Comparison of ENCODE assay signal across 8 cellular contexts in genomic region chr1:32448186-32448772, GRCh38. TPM values are rescaled to one million over a fixed set of nuclear protein-coding genes. Genes with fewer than 3 reads are reported as not detected.
DNase-seq lines count a peak whose midpoint lies in the region; ATAC-seq and TF ChIP-seq lines count a peak whose summit lies in the region.
"Not testable (repeated sequence)": the region's sequence is repeated elsewhere in the genome, so short reads cannot be mapped to it uniquely, and the experiment has no call there.

No MANE protein-coding gene starts in this region.

- not testable (repeated sequence) for H3K4me3 Mint-ChIP-seq in CD4-positive, alpha-beta T cell; natural killer cell

- RAD21 ChIA-PET in HCT116 (lab: Charles Lee; ENCODE audit: low non-redundant PET in 1 of 2, low total read pairs in 2 of 2, uncharacterized antibody in 2 of 2, unreplicated experiment in 2 of 2) = interaction anchor here (0.6 to 1.8 kb wide), 2 partner anchors 72 to 379 kb away, joined by 4 to 5 read pairs; no protein-coding TSS in a partner anchor

- peak overlapping the region; percentile 96 for H2AFZ ChIP-seq in HCT116 (ENCODE audit: low read depth, low read length, poor library complexity, severe bottlenecking)

- TF ChIP-seq POLR2A in HCT116 (IDR thresholded peaks at IDR 0.05; ENCODE audit: borderline replicate concordance, extremely low read depth, insufficient read depth, insufficient read length); adrenal gland (IDR thresholded peaks at IDR 0.05); gastroesophageal sphincter (IDR thresholded peaks at IDR 0.05): not testable (repeated sequence)

- DNase-seq in CD4-positive, alpha-beta T cell = peak in 6 of 10 experiments; percentile 3 to 35 (median 16)
- DNase-seq in HCT116 (ENCODE audit: low read depth, low spot score) (peak; percentile 80), NCI-H2171 treated with DMSO at 0.1 percent for 48 hours (lab: John Stamatoyannopoulos, UW) (peak; percentile 33), T-helper 2 cell (peak in 3 of 5 experiments; percentile 4 to 30 (median 25)), adrenal gland (peak; percentile 74 to 91 (median 83)), natural killer cell (peak; percentile 28)
- DNase-seq in stimulated activated CD8-positive, alpha-beta memory T cell treated with anti-CD3 and anti-CD28 coated beads, Interleukin-15, amount 100 ng/mL, for 48 hours (ENCODE audit: low read depth in 2 of 2) = peak; percentile 11 to 28

- H3K36me3 Mint-ChIP-seq in CD4-positive, alpha-beta T cell (ENCODE audit: low read depth); natural killer cell: not testable (repeated sequence)

- peaks cover 22 to 36% of the 10 kb centered on the region in 2 experiments for H3K4me1 ChIP-seq in HCT116 (ENCODE audit: control insufficient read depth in 1 of 2, insufficient read depth in 2 of 2, low read length in 2 of 2)
- H3K4me1 ChIP-seq in adrenal gland (replicated peaks in 1 of 2) = not testable (repeated sequence)
- peaks cover 0 to 14% (median 0%) of the 10 kb centered on the region in 3 donors for H3K4me1 ChIP-seq in gastroesophageal sphincter

- POLR2A ChIA-PET in CD4-positive, alpha-beta T cell (lab: Charles Lee) = not testable (repeated sequence)
- POLR2A ChIA-PET in HCT116 (lab: Charles Lee) = interaction anchor here (0.9 to 1.8 kb wide), 6 partner anchors 46 to 203 kb away, joined by 3 to 8 read pairs (median 4); partner anchors contain the start of genes BSDC1, RBBP4 and ZBTB8OS

- TF ChIP-seq CTCF in CD4-positive, alpha-beta T cell (IDR thresholded peaks at IDR 0.05) = peak; percentile 42
- TF ChIP-seq CTCF in HCT116 (IDR thresholded peaks at IDR 0.05 in 2 of 3, conservative IDR thresholded peaks at IDR 0.05 in 1 of 3; ENCODE audit: borderline replicate concordance in 1 of 3, insufficient read depth in 1 of 3, low read depth in 2 of 3, low read length in 2 of 3) = peak; percentile 70 to 87 (median 79)
- peak; percentile 70 to 91 (median 85) for TF ChIP-seq CTCF in adrenal gland (IDR thresholded peaks at IDR 0.05)
- peak; percentile 76 to 90 (median 88) for TF ChIP-seq CTCF in gastroesophageal sphincter (IDR thresholded peaks at IDR 0.05)
- TF ChIP-seq CTCF in natural killer cell (IDR thresholded peaks at IDR 0.05) = peak; percentile 79

- H3K4me2 ChIP-seq in HCT116 (ENCODE audit: low read length) = peak overlapping the region; percentile 93

- H3K9me3 ChIP-seq in CD4-positive, alpha-beta T cell (ENCODE audit: control insufficient read depth, low read length); HCT116 (ENCODE audit: control insufficient read depth in 1 of 2, insufficient read depth in 1 of 2, low read depth in 1 of 2, low read length in 2 of 2); adrenal gland (replicated peaks in 1 of 3): not testable (repeated sequence)
- peaks cover 0 to 11% (median 0%) of the 10 kb centered on the region in 3 donors for H3K9me3 ChIP-seq in gastroesophageal sphincter

- intact Hi-C loops in CD4-positive, alpha-beta T cell (cut with DNase I, micrococcal nuclease); adrenal gland (cut with DNase I): not testable (repeated sequence)
- intact Hi-C loops in HCT116 (cut with micrococcal nuclease) (loop anchor here (1.0 to 5.0 kb wide), 4 partner anchors 54 to 325 kb away; partner anchors contain the start of gene ZBTB8A), natural killer cell (cut with micrococcal nuclease) (loop anchor here (10.0 kb wide), 1 partner anchor 427 kb away; the partner anchor contains the start of gene FNDC5)

- TF ChIP-seq RAD21 in HCT116 (IDR thresholded peaks at IDR 0.05; ENCODE audit: low read depth) = peak; percentile 88

- H3K9me3 Mint-ChIP-seq in CD4-positive, alpha-beta T cell; natural killer cell: not testable (repeated sequence)

- H3K27me3 ChIP-seq in CD4-positive, alpha-beta T cell (ENCODE audit: control insufficient read depth, insufficient read depth, low read length); HCT116 (ENCODE audit: insufficient read depth, low read length); adrenal gland; gastroesophageal sphincter: not testable (repeated sequence)

- H3K4me3 ChIP-seq in HCT116 (replicated peaks in 1 of 2; ENCODE audit: low read depth in 1 of 2, low read length in 2 of 2) = peak overlapping the region; percentile 34 to 55
- peak overlapping the region in 1 of 4 donors; percentile 34 for H3K4me3 ChIP-seq in adrenal gland
- peak overlapping the region; percentile 27 to 43 for H3K4me3 ChIP-seq in gastroesophageal sphincter

- not testable (repeated sequence) for H4K20me1 ChIP-seq in HCT116 (ENCODE audit: insufficient read depth)

- not testable (repeated sequence) for H3K79me2 ChIP-seq in HCT116 (ENCODE audit: insufficient read depth, low read length)

- H3K27me3 Mint-ChIP-seq in CD4-positive, alpha-beta T cell = peaks cover 43% of the 10 kb centered on the region
- peaks cover 9 to 29% of the 10 kb centered on the region in 2 donors for H3K27me3 Mint-ChIP-seq in natural killer cell (ENCODE audit: low read depth in 2 of 2)

- H3K36me3 ChIP-seq in HCT116 (ENCODE audit: control insufficient read depth in 1 of 2, insufficient read depth in 2 of 2, low read length in 2 of 2); adrenal gland (replicated peaks in 1 of 2); gastroesophageal sphincter: not testable (repeated sequence)

- H3K9ac ChIP-seq in HCT116 (ENCODE audit: low read length) = peak overlapping the region; percentile 66

- TF ChIP-seq EP300 in gastroesophageal sphincter (IDR thresholded peaks at IDR 0.05) = not testable (repeated sequence)

- H3K27ac ChIP-seq in CD4-positive, alpha-beta T cell (ENCODE audit: low read depth, low read length); adrenal gland: not testable (repeated sequence)
- H3K27ac ChIP-seq in HCT116 (ENCODE audit: low read depth, low read length) = peak overlapping the region; percentile 66
- H3K27ac ChIP-seq in gastroesophageal sphincter = peak overlapping the region in 1 of 4 donors; percentile 53

- ATAC-seq in CD4-positive, alpha-beta T cell (ENCODE audit: poor library complexity); natural killer cell: not testable (repeated sequence)
- peak; percentile 74 for ATAC-seq in HCT116
- peak; percentile 79 for ATAC-seq in gastroesophageal sphincter

- H3K4me1 Mint-ChIP-seq in CD4-positive, alpha-beta T cell (ENCODE audit: low read depth); natural killer cell: not testable (repeated sequence)

- not testable (repeated sequence) for BruUV-seq in HCT116 (replicated peaks; lab: Mats Ljungman, UMichigan)

- not testable (repeated sequence) for H3K27ac Mint-ChIP-seq in CD4-positive, alpha-beta T cell; natural killer cell

- not testable (repeated sequence) for H3K9me2 ChIP-seq in HCT116 (ENCODE audit: insufficient read depth)

- CTCF ChIA-PET in CD4-positive, alpha-beta T cell (lab: Charles Lee) = not testable (repeated sequence)
- CTCF ChIA-PET in HCT116 (lab: Charles Lee) = interaction anchor here (0.6 to 3.4 kb wide), 11 partner anchors 47 to 325 kb away, joined by 3 to 14 read pairs (median 4); partner anchors contain the start of genes BSDC1 and RBBP4

- 36 to 53% (median 44%) methylated on average over 10 to 12 of the region's 12 CpGs for WGBS in adrenal gland, 4 donors
- 43 to 48% methylated on average over 8 to 9 of the region's 12 CpGs for WGBS in gastroesophageal sphincter (ENCODE audit: low coverage in 1 of 2), 2 donors

TF ChIP-seq in HCT116, 20 proteins besides CTCF, POLR2A, EP300 and RAD21:
- peak; percentile 16 for TF ChIP-seq YY1 (IDR thresholded peaks at IDR 0.05; ENCODE audit: extremely low read depth, insufficient replicate concordance, low read depth, low read length)
- TF ChIP-seq POLR2AphosphoS5 (IDR thresholded peaks at IDR 0.05; ENCODE audit: low read depth, low read length) = 0 out of 2 replicates have a peak, but pooled peaks have one; percentile 21
- peak; percentile 94 for TF ChIP-seq SIN3A (IDR thresholded peaks at IDR 0.05; ENCODE audit: low read depth)
- TF ChIP-seq TCF7L2 (IDR thresholded peaks at IDR 0.05; ENCODE audit: borderline replicate concordance, extremely low read depth, insufficient read depth, insufficient read length) = peak; percentile 72

RNA-seq across cellular contexts. Expression of gene ZBTB8B, which starts 16.6 kb away (rescaled TPM):
- not detected for total RNA-seq in CD4-positive, alpha-beta T cell
- 0.25 TPM for total RNA-seq in HCT116 (2021; ENCODE audit: unreplicated experiment)
- polyA plus RNA-seq in HCT116 (2012) = 0.07 and 0.16 TPM in 2 replicates
- under 1 TPM in 6 of 8 donors, not detected in 2; under 0.01 to 0.18 (median 0.11) TPM for total RNA-seq in adrenal gland
- under 1 TPM; 0.03 to 0.09 (median 0.08) TPM for polyA plus RNA-seq in adrenal gland
- total RNA-seq in gastroesophageal sphincter = under 1 TPM in 2 of 4 donors, not detected in 2; under 0.01 to 0.16 TPM
- not detected for total RNA-seq in natural killer cell

RNA-seq across cellular contexts. Expression of gene BSDC1, which starts 54.0 kb away (rescaled TPM):
- total RNA-seq in CD4-positive, alpha-beta T cell = 100 to 1,000 TPM; 186 to 190 TPM
- total RNA-seq in HCT116 (2021; ENCODE audit: unreplicated experiment) (47.0 TPM), adrenal gland (100 to 1,000 TPM in 7 of 8 donors, 10 to 100 TPM in 1; 95.5 to 153 (median 112) TPM), gastroesophageal sphincter (10 to 100 TPM; 56.5 to 74.2 (median 70.0) TPM), natural killer cell (100 to 1,000 TPM; 150 to 203 (median 174) TPM)
- polyA plus RNA-seq in HCT116 (2012) = 31.7 and 33.3 TPM in 2 replicates
- 10 to 100 TPM; 47.9 to 80.2 (median 63.9) TPM for polyA plus RNA-seq in adrenal gland

Comparison
In these comparisons a context has a peak if more than half of its experiments do, and no peak if none do; other contexts are left out.
1. DNase-seq: peak in every context shown above with its lines; median percentile 83 in adrenal gland; 80 in HCT116; 33 in NCI-H2171 treated with DMSO at 0.1 percent for 48 hours; 28 in natural killer cell; 25 in T-helper 2 cell; 20 in stimulated activated CD8-positive, alpha-beta memory T cell treated with anti-CD3 and anti-CD28 coated beads, Interleukin-15, amount 100 ng/mL, for 48 hours; 16 in CD4-positive, alpha-beta T cell.